Comparison of ENCODE assay signal across 17 cellular contexts in genomic region chr3:74304419-74304818, GRCh38.
"Had no signal": no experiment of that assay in that cellular context is flagged by ENCODE, and none has a peak within 500 bp of the region (broad histone marks: within the 10 kb centered on the region; RNA-seq: fewer than 3 reads in every experiment).

No MANE protein-coding gene starts in this region.

- DNase-seq: cortex of kidney; effector memory CD4-positive, alpha-beta T cell; foreskin keratinocyte; heart left ventricle; hippocampal formation; islet precursor cell; kidney; kidney glomerular epithelial cell; left lung; left ventricle myocardium superior; lower lobe of right lung; mesenchymal stem cell had no signal

- H3K4me3 ChIP-seq: esophagus muscularis mucosa, gastroesophageal sphincter, heart left ventricle, left lung, lower lobe of right lung had no signal

- FAIRE-seq: colon, endothelial cell of umbilical vein, frontal cortex, kidney had no signal

- H3K27me3 ChIP-seq: esophagus muscularis mucosa, foreskin keratinocyte, gastroesophageal sphincter, heart left ventricle, left lung had no signal

- H3K4me1 ChIP-seq: esophagus muscularis mucosa, foreskin keratinocyte, gastroesophageal sphincter, left lung, lower lobe of right lung had no signal

- H3K9me3 ChIP-seq: esophagus muscularis mucosa, gastroesophageal sphincter, heart left ventricle, left lung, lower lobe of right lung had no signal

- H3K27ac ChIP-seq: esophagus muscularis mucosa, foreskin keratinocyte, gastroesophageal sphincter, heart left ventricle, left lung, lower lobe of right lung had no signal

- H3K36me3 ChIP-seq: esophagus muscularis mucosa, heart left ventricle, left lung, lower lobe of right lung had no signal

- ATAC-seq: foreskin keratinocyte, gastroesophageal sphincter, heart left ventricle, left lung, left ventricle myocardium superior, lower lobe of right lung had no signal
